Comparison of ENCODE assay signal across 1 cellular context in genomic region chr19:1672038-1672768, GRCh38.
TF ChIP-seq lines count a peak whose summit lies in the region.

No MANE protein-coding gene starts in this region.

TF ChIP-seq in WTC11, 78 proteins besides CTCF, POLR2A, EP300 and RAD21 (continued from another document and continues in another):
- no peak for TF ChIP-seq AFF4 (CRISPR knock-in tag; IDR thresholded peaks at IDR 0.05; ENCODE audit: borderline replicate concordance)
- no peak for TF ChIP-seq NFYB (CRISPR knock-in tag; conservative IDR thresholded peaks at IDR 0.05; ENCODE audit: low read depth)
- no peak for TF ChIP-seq ZNF532 (CRISPR knock-in tag; IDR thresholded peaks at IDR 0.05; ENCODE audit: borderline replicate concordance)
- TF ChIP-seq MAX (CRISPR knock-in tag; IDR thresholded peaks at IDR 0.05): peak; percentile 77; the same call in 1 of the 2 replicates
- TF ChIP-seq CREM (CRISPR knock-in tag; IDR thresholded peaks at IDR 0.05): no peak
- no peak for TF ChIP-seq ELF4 (CRISPR knock-in tag; IDR thresholded peaks at IDR 0.05; ENCODE audit: low read depth)
- no peak for TF ChIP-seq ZNF232 (CRISPR knock-in tag; IDR thresholded peaks at IDR 0.05)
- TF ChIP-seq USF2 (CRISPR knock-in tag; IDR thresholded peaks at IDR 0.05): no peak; the same call in 1 of the 2 replicates
- TF ChIP-seq ESRRA (CRISPR knock-in tag; IDR thresholded peaks at IDR 0.05; ENCODE audit: borderline replicate concordance): no peak
- TF ChIP-seq ZNF512 (CRISPR knock-in tag; IDR thresholded peaks at IDR 0.05; ENCODE audit: borderline replicate concordance): no peak
- TF ChIP-seq GTF2I (CRISPR knock-in tag; conservative IDR thresholded peaks at IDR 0.05): no peak
- no peak for TF ChIP-seq CDX4 (CRISPR knock-in tag; IDR thresholded peaks at IDR 0.05; ENCODE audit: borderline replicate concordance)
- TF ChIP-seq TCF7 (CRISPR knock-in tag; IDR thresholded peaks at IDR 0.05; ENCODE audit: low read depth): no peak
- TF ChIP-seq ZMAT4 (CRISPR knock-in tag; IDR thresholded peaks at IDR 0.05): no peak
- no peak for TF ChIP-seq ETV6 (CRISPR knock-in tag; IDR thresholded peaks at IDR 0.05)
- no peak for TF ChIP-seq ZNF138 (CRISPR knock-in tag; conservative IDR thresholded peaks at IDR 0.05)
- TF ChIP-seq FOXK1 (CRISPR knock-in tag; IDR thresholded peaks at IDR 0.05): no peak
- TF ChIP-seq FOXP1 (CRISPR knock-in tag; IDR thresholded peaks at IDR 0.05; ENCODE audit: borderline replicate concordance): no peak
- TF ChIP-seq NR3C1 (CRISPR knock-in tag; conservative IDR thresholded peaks at IDR 0.05; ENCODE audit: low read depth): no peak
- no peak for TF ChIP-seq ARID4B (CRISPR knock-in tag; IDR thresholded peaks at IDR 0.05; ENCODE audit: borderline replicate concordance)
- TF ChIP-seq PRDM15 (CRISPR knock-in tag; IDR thresholded peaks at IDR 0.05): no peak
- no peak for TF ChIP-seq ATF2 (CRISPR knock-in tag; IDR thresholded peaks at IDR 0.05; ENCODE audit: borderline replicate concordance, low read depth)
- TF ChIP-seq JAZF1 (CRISPR knock-in tag; IDR thresholded peaks at IDR 0.05): no peak
- no peak for TF ChIP-seq PRRX2 (CRISPR knock-in tag; IDR thresholded peaks at IDR 0.05)
- TF ChIP-seq EMX1 (CRISPR knock-in tag; IDR thresholded peaks at IDR 0.05): no peak
- peak; percentile 34; the same call in 1 of the 2 replicates for TF ChIP-seq MYBL2 (CRISPR knock-in tag; IDR thresholded peaks at IDR 0.05)
- TF ChIP-seq CREB1 (CRISPR knock-in tag; IDR thresholded peaks at IDR 0.05): no peak
- no peak for TF ChIP-seq KAT7 (CRISPR knock-in tag; IDR thresholded peaks at IDR 0.05; ENCODE audit: borderline replicate concordance)
- TF ChIP-seq ATF6 (CRISPR knock-in tag; IDR thresholded peaks at IDR 0.05): no peak
- no peak for TF ChIP-seq TEAD4 (CRISPR knock-in tag; IDR thresholded peaks at IDR 0.05)
